ENCODE assay signal across 23 cellular contexts in the genomic region with DNA sequence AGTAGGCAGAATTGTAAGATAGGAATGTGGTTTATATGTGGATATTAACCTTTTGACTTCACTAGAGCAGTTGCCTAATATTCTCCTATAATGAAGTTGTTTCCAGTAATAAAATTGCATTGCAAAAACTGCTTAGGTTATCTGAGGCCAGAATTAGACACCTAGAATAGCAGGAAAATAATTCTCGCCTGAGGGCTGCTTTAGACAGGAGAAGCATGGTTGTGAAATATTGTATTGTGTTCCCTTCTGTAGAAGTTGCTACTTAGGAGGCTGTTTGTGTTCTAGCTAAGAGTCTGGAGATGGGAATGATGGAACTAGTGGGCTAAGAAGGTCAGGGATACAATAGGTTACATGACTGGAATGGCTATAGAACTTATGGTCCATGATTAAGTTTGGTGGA.
"Had no signal": no experiment of that assay in that cellular context is flagged by ENCODE, and none has a peak within 500 bp of the region (broad histone marks: within the 10 kb centered on the region; RNA-seq: fewer than 3 reads in every experiment).

No MANE protein-coding gene starts in this region.

- FAIRE-seq: kidney, small intestine, urothelium cell line had no signal

- H3K36me3 Mint-ChIP-seq: activated CD4-positive, alpha-beta memory T cell treated with anti-CD3 and anti-CD28 coated beads for 36 hours; naive B cell; neural progenitor cell; stimulated activated effector memory CD8-positive, alpha-beta T cell treated with anti-CD3 and anti-CD28 coated beads, Interleukin-12 subunit alpha, Interleukin-12 subunit beta, amount 100 ng/mL, for 72 hours had no signal

- H3K9me3 ChIP-seq: body of pancreas, esophagus squamous epithelium, right lobe of liver, suprapubic skin, tibial nerve had no signal

- H3K4me3 ChIP-seq: body of pancreas, esophagus squamous epithelium, lung, neural progenitor cell, right lobe of liver, stomach, suprapubic skin, tibial nerve had no signal

- H2AFZ ChIP-seq: neural progenitor cell had no signal

- H3K27me3 ChIP-seq: body of pancreas, neural progenitor cell, right lobe of liver, stomach, suprapubic skin, tibial nerve had no signal

- H3K27ac Mint-ChIP-seq: activated CD4-positive, alpha-beta memory T cell treated with anti-CD3 and anti-CD28 coated beads for 36 hours; activated naive CD8-positive, alpha-beta T cell treated with anti-CD3 and anti-CD28 coated beads for 36 hours; naive B cell; neural progenitor cell; stimulated activated effector memory CD8-positive, alpha-beta T cell treated with anti-CD3 and anti-CD28 coated beads, Interleukin-12 subunit alpha, Interleukin-12 subunit beta, amount 100 ng/mL, for 72 hours had no signal

- H3K27me3 Mint-ChIP-seq: activated CD4-positive, alpha-beta memory T cell treated with anti-CD3 and anti-CD28 coated beads for 36 hours; activated naive CD8-positive, alpha-beta T cell treated with anti-CD3 and anti-CD28 coated beads for 36 hours had no signal

- H3K9ac ChIP-seq: neural progenitor cell had no signal

- ATAC-seq: body of pancreas; stimulated activated effector memory CD8-positive, alpha-beta T cell treated with anti-CD3 and anti-CD28 coated beads, Interleukin-12 subunit alpha, Interleukin-12 subunit beta, amount 100 ng/mL, for 72 hours had no signal

- DNase-seq: activated CD4-positive, alpha-beta memory T cell treated with anti-CD3 and anti-CD28 coated beads for 36 hours; activated CD4-positive, alpha-beta T cell treated with anti-CD3 and anti-CD28 coated beads for 48 hours; activated naive CD4-positive, alpha-beta T cell treated with Interleukin-2 at 50 U/mL for 16 hours; activated naive CD8-positive, alpha-beta T cell treated with anti-CD3 and anti-CD28 coated beads for 36 hours; activated T-cell treated with anti-CD3 and anti-CD28 coated beads, Interleukin-2, amount 50 U/mL, for 48 hours; body of pancreas; central memory CD4-positive, alpha-beta T cell; dermis blood vessel endothelial cell; effector memory CD4-positive, alpha-beta T cell; esophagus squamous epithelium; kidney; naive B cell; right lobe of liver; small intestine; stimulated activated CD4-positive, alpha-beta T cell treated with anti-CD3 and anti-CD28 coated beads, Interleukin-2, amount 100 ng/mL, for 24 hours; stomach; T-helper 2 cell had no signal

- H3K4me1 Mint-ChIP-seq: naive B cell had no signal

- H3K27ac ChIP-seq: body of pancreas, esophagus squamous epithelium, neural progenitor cell, right lobe of liver, stomach, suprapubic skin, tibial nerve had no signal

- H3K4me2 ChIP-seq: neural progenitor cell had no signal

- H3K36me3 ChIP-seq: esophagus squamous epithelium, neural progenitor cell, right lobe of liver, stomach, suprapubic skin, tibial nerve had no signal

- H3K4me3 Mint-ChIP-seq: activated CD4-positive, alpha-beta memory T cell treated with anti-CD3 and anti-CD28 coated beads for 36 hours; activated naive CD8-positive, alpha-beta T cell treated with anti-CD3 and anti-CD28 coated beads for 36 hours; naive B cell; neural progenitor cell; stimulated activated effector memory CD8-positive, alpha-beta T cell treated with anti-CD3 and anti-CD28 coated beads, Interleukin-12 subunit alpha, Interleukin-12 subunit beta, amount 100 ng/mL, for 72 hours had no signal

- H3K4me1 ChIP-seq: body of pancreas, right lobe of liver had no signal

- H3K9me3 Mint-ChIP-seq: neural progenitor cell; stimulated activated effector memory CD8-positive, alpha-beta T cell treated with anti-CD3 and anti-CD28 coated beads, Interleukin-12 subunit alpha, Interleukin-12 subunit beta, amount 100 ng/mL, for 72 hours had no signal
